38 cellular contexts compared by ENCODE assay signal in the genomic region with DNA sequence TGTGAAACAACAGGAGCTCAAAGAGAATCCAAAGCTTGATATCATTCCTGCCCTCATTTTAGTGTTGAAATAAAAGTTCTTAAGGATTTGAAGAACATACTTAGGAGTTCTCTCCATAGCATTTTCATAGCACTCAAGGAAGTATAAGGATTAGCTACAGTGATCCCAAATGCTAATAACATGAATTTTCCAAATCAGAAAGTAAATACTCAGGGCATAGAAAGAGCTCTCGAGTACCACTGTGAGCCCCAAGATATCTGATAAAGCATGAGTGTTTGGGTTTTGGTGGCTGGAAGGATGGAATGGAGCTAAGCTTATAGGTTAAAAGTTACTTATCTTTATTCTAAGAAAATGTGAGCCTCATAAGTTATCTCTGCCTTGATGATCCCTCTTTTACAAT.
"Had no signal": no experiment of that assay in that cellular context is flagged by ENCODE, and none has a peak within 500 bp of the region (broad histone marks: within the 10 kb centered on the region; RNA-seq: fewer than 3 reads in every experiment).

No MANE protein-coding gene starts in this region.

- H3K4me1 ChIP-seq: ascending aorta had no signal

- H3K4me1 Mint-ChIP-seq: activated B cell treated with CpG ODN at 0.5 μM for 24 hours; activated CD4-positive, alpha-beta T cell treated with anti-CD3 and anti-CD28 coated beads, Interleukin-2, amount 10 ng/mL, durations not matched to agents 24 days and 14 days; activated naive CD4-positive, alpha-beta T cell treated with anti-CD3 and anti-CD28 coated beads, Interleukin-2, amount 10 ng/mL, durations not matched to agents 7 days and 5 days; activated naive CD4-positive, alpha-beta T cell treated with anti-CD3 and anti-CD28 coated beads, Interleukin-2, amount 50 U/mL, for 24 hours; activated naive CD8-positive, alpha-beta T cell treated with anti-CD3 and anti-CD28 coated beads, Interleukin-2, amount 10 ng/mL, durations not matched to agents 7 days and 5 days; activated naive CD8-positive, alpha-beta T cell treated with anti-CD3 and anti-CD28 coated beads, Interleukin-2, amount 50 U/mL, for 24 hours; activated T-helper 17 cell treated with anti-CD3 and anti-CD28 coated beads, Interleukin-2, amount 50 U/mL, for 72 hours; brain; central memory CD8-positive, alpha-beta T cell had no signal

- H3K9me3 ChIP-seq: ascending aorta had no signal

- H3K27me3 ChIP-seq: ascending aorta, cardiac muscle cell had no signal

- DNase-seq: activated B cell treated with CpG ODN at 0.5 μM for 24 hours; activated CD4-positive, alpha-beta memory T cell treated with anti-CD3 and anti-CD28 coated beads for 36 hours; activated CD4-positive, alpha-beta T cell treated with anti-CD3 and anti-CD28 coated beads for 4 hours; activated CD4-positive, alpha-beta T cell treated with anti-CD3 and anti-CD28 coated beads, Interleukin-2, amount 10 ng/mL, durations not matched to agents 24 days and 14 days; activated CD4-positive, alpha-beta T cell treated with anti-CD3 and anti-CD28 coated beads, Interleukin-2, amount 50 U/mL, for 1 hour; activated CD4-positive, alpha-beta T cell treated with anti-CD3 and anti-CD28 coated beads, Interleukin-2, amount 50 U/mL, for 4 hours; activated CD4-positive, CD25-positive, alpha-beta regulatory T cell treated with anti-CD3 and anti-CD28 coated beads, Interleukin-2, amount 50 U/mL, for 72 hours; activated CD8-positive, alpha-beta memory T cell treated with anti-CD3 and anti-CD28 coated beads, Interleukin-2, amount 50 U/mL, for 4 hours; activated CD8-positive, alpha-beta T cell treated with anti-CD3 and anti-CD28 coated beads for 36 hours; activated effector memory CD4-positive, alpha-beta T cell treated with Interleukin-2 at 50 U/mL for 16 hours; activated gamma-delta T cell; activated naive CD4-positive, alpha-beta T cell treated with anti-CD3 and anti-CD28 coated beads, Interleukin-2, amount 10 ng/mL, durations not matched to agents 7 days and 5 days; activated naive CD4-positive, alpha-beta T cell treated with Interleukin-2 at 50 U/mL for 16 hours; activated naive CD8-positive, alpha-beta T cell treated with anti-CD3 and anti-CD28 coated beads, Interleukin-2, amount 10 ng/mL, durations not matched to agents 7 days and 5 days; activated naive CD8-positive, alpha-beta T cell treated with anti-CD3 and anti-CD28 coated beads, Interleukin-2, amount 50 U/mL, for 24 hours; activated T-cell treated with anti-CD3 and anti-CD28 coated beads for 4 hours; activated T-cell treated with anti-CD3 and anti-CD28 coated beads, Interleukin-2, amount 50 U/mL, for 1 hour; activated T-cell treated with anti-CD3 and anti-CD28 coated beads, Interleukin-2, amount 50 U/mL, for 4 hours; activated T-cell treated with anti-CD3 and anti-CD28 coated beads, Interleukin-2, amount 50 U/mL, for 72 hours; amygdala; anterior cingulate cortex; caudate nucleus; cerebellar nuclear complex; T-helper 2 cell; T-helper 9 cell had no signal

- H3K36me3 Mint-ChIP-seq: activated CD4-positive, alpha-beta memory T cell treated with anti-CD3 and anti-CD28 coated beads for 36 hours; activated naive CD4-positive, alpha-beta T cell treated with anti-CD3 and anti-CD28 coated beads, Interleukin-2, amount 10 ng/mL, durations not matched to agents 7 days and 5 days; activated naive CD4-positive, alpha-beta T cell treated with anti-CD3 and anti-CD28 coated beads, Interleukin-2, amount 50 U/mL, for 24 hours; activated naive CD8-positive, alpha-beta T cell; activated naive CD8-positive, alpha-beta T cell treated with anti-CD3 and anti-CD28 coated beads, Interleukin-2, amount 10 ng/mL, durations not matched to agents 7 days and 5 days; brain had no signal

- H3K27me3 Mint-ChIP-seq: activated B cell treated with CpG ODN at 0.5 μM for 24 hours; activated CD4-positive, alpha-beta memory T cell treated with anti-CD3 and anti-CD28 coated beads for 36 hours; activated CD4-positive, alpha-beta T cell treated with anti-CD3 and anti-CD28 coated beads, Interleukin-2, amount 10 ng/mL, durations not matched to agents 24 days and 14 days; activated CD8-positive, alpha-beta T cell treated with anti-CD3 and anti-CD28 coated beads for 36 hours; activated naive CD4-positive, alpha-beta T cell treated with anti-CD3 and anti-CD28 coated beads, Interleukin-2, amount 10 ng/mL, durations not matched to agents 7 days and 5 days; activated naive CD4-positive, alpha-beta T cell treated with anti-CD3 and anti-CD28 coated beads, Interleukin-2, amount 50 U/mL, for 24 hours; activated naive CD8-positive, alpha-beta T cell; activated naive CD8-positive, alpha-beta T cell treated with anti-CD3 and anti-CD28 coated beads, Interleukin-2, amount 10 ng/mL, durations not matched to agents 7 days and 5 days; activated naive CD8-positive, alpha-beta T cell treated with anti-CD3 and anti-CD28 coated beads, Interleukin-2, amount 50 U/mL, for 24 hours; central memory CD8-positive, alpha-beta T cell had no signal

- H3K27ac Mint-ChIP-seq: activated B cell treated with CpG ODN at 0.5 μM for 24 hours; activated CD4-positive, alpha-beta memory T cell treated with anti-CD3 and anti-CD28 coated beads for 36 hours; activated CD4-positive, alpha-beta T cell treated with anti-CD3 and anti-CD28 coated beads, Interleukin-2, amount 10 ng/mL, durations not matched to agents 24 days and 14 days; activated CD8-positive, alpha-beta T cell treated with anti-CD3 and anti-CD28 coated beads for 36 hours; activated naive CD4-positive, alpha-beta T cell treated with anti-CD3 and anti-CD28 coated beads, Interleukin-2, amount 10 ng/mL, durations not matched to agents 7 days and 5 days; activated naive CD4-positive, alpha-beta T cell treated with anti-CD3 and anti-CD28 coated beads, Interleukin-2, amount 50 U/mL, for 24 hours; activated naive CD8-positive, alpha-beta T cell; activated naive CD8-positive, alpha-beta T cell treated with anti-CD3 and anti-CD28 coated beads, Interleukin-2, amount 10 ng/mL, durations not matched to agents 7 days and 5 days; activated naive CD8-positive, alpha-beta T cell treated with anti-CD3 and anti-CD28 coated beads, Interleukin-2, amount 50 U/mL, for 24 hours; activated T-cell treated with anti-CD3 and anti-CD28 coated beads, Interleukin-2, amount 50 U/mL, for 72 hours; activated T-helper 1 cell treated with anti-CD3 and anti-CD28 coated beads, Interleukin-12 subunit alpha, Interleukin-12 subunit beta, Interleukin-2, Interleukin-4 antibody, amounts not matched to agents 30 ng/mL and 10 ng/mL and 1 ng/mL, durations not matched to agents 14 hours and 24 hours and 36 hours; activated T-helper 17 cell treated with anti-CD3 and anti-CD28 coated beads, Interleukin-2, amount 50 U/mL, for 72 hours; brain; T-helper 1 cell treated with Interleukin-12 subunit alpha and Interleukin-12 subunit beta and Interleukin-4 antibody, amounts not matched to agents 30 μg/mL and 1 μg/mL, for 36 hours; T-helper 2 cell treated with Interferon-gamma antibody and Interleukin-4, amounts not matched to agents 5 μg/mL and 100 μg/mL, for 36 hours had no signal

- H3K4me3 Mint-ChIP-seq: activated B cell treated with CpG ODN at 0.5 μM for 24 hours; activated CD4-positive, alpha-beta memory T cell treated with anti-CD3 and anti-CD28 coated beads for 36 hours; activated CD4-positive, alpha-beta T cell treated with anti-CD3 and anti-CD28 coated beads, Interleukin-2, amount 10 ng/mL, durations not matched to agents 24 days and 14 days; activated CD8-positive, alpha-beta T cell treated with anti-CD3 and anti-CD28 coated beads for 36 hours; activated naive CD4-positive, alpha-beta T cell treated with anti-CD3 and anti-CD28 coated beads, Interleukin-2, amount 10 ng/mL, durations not matched to agents 7 days and 5 days; activated naive CD4-positive, alpha-beta T cell treated with anti-CD3 and anti-CD28 coated beads, Interleukin-2, amount 50 U/mL, for 24 hours; activated naive CD8-positive, alpha-beta T cell; activated naive CD8-positive, alpha-beta T cell treated with anti-CD3 and anti-CD28 coated beads, Interleukin-2, amount 10 ng/mL, durations not matched to agents 7 days and 5 days; activated naive CD8-positive, alpha-beta T cell treated with anti-CD3 and anti-CD28 coated beads, Interleukin-2, amount 50 U/mL, for 24 hours; activated T-cell treated with anti-CD3 and anti-CD28 coated beads, Interleukin-2, amount 50 U/mL, for 4 hours; activated T-cell treated with anti-CD3 and anti-CD28 coated beads, Interleukin-2, amount 50 U/mL, for 72 hours; activated T-helper 1 cell treated with anti-CD3 and anti-CD28 coated beads, Interleukin-12 subunit alpha, Interleukin-12 subunit beta, Interleukin-2, Interleukin-4 antibody, amounts not matched to agents 30 ng/mL and 10 ng/mL and 1 ng/mL, durations not matched to agents 14 hours and 24 hours and 36 hours; activated T-helper 17 cell treated with anti-CD3 and anti-CD28 coated beads, Interleukin-2, amount 50 U/mL, for 72 hours; brain; central memory CD8-positive, alpha-beta T cell; T-helper 1 cell treated with Interleukin-12 subunit alpha and Interleukin-12 subunit beta and Interleukin-4 antibody, amounts not matched to agents 30 μg/mL and 1 μg/mL, for 36 hours; T-helper 2 cell treated with Interferon-gamma antibody and Interleukin-4, amounts not matched to agents 5 μg/mL and 100 μg/mL, for 36 hours had no signal

- H3K9me3 Mint-ChIP-seq: activated naive CD8-positive, alpha-beta T cell treated with anti-CD3 and anti-CD28 coated beads, Interleukin-2, amount 10 ng/mL, durations not matched to agents 7 days and 5 days; activated T-helper 17 cell treated with anti-CD3 and anti-CD28 coated beads, Interleukin-2, amount 50 U/mL, for 72 hours; brain had no signal

- H3K27ac ChIP-seq: ascending aorta, cardiac muscle cell, VCaP had no signal

- FAIRE-seq: bronchial epithelial cell, TTC549 had no signal

- ATAC-seq: activated CD8-positive, alpha-beta T cell treated with anti-CD3 and anti-CD28 coated beads for 36 hours; activated naive CD8-positive, alpha-beta T cell treated with anti-CD3 and anti-CD28 coated beads, Interleukin-2, amount 50 U/mL, for 24 hours; activated T-cell treated with anti-CD3 and anti-CD28 coated beads, Interleukin-2, amount 50 U/mL, for 4 hours; activated T-cell treated with anti-CD3 and anti-CD28 coated beads, Interleukin-2, amount 50 U/mL, for 72 hours; activated T-helper 17 cell treated with anti-CD3 and anti-CD28 coated beads, Interleukin-2, amount 50 U/mL, for 72 hours had no signal

- H3K4me3 ChIP-seq: ascending aorta, cardiac muscle cell had no signal

- H3K36me3 ChIP-seq: ascending aorta, cardiac muscle cell had no signal
